18 cellular contexts compared by ENCODE assay signal in genomic region chr1:49298304-49298703, GRCh38.
A peak's percentile ranks its signal among the peaks of the same experiment; 100 is the strongest.
DNase-seq lines count a peak whose midpoint lies in the region; ATAC-seq and TF ChIP-seq lines count a peak whose summit lies in the region.
"Had no signal": no experiment of that assay in that cellular context is flagged by ENCODE, and none has a peak within 500 bp of the region (broad histone marks: within the 10 kb centered on the region; RNA-seq: fewer than 3 reads in every experiment).

No MANE protein-coding gene starts in this region.

- peaks cover 15% of the 10 kb centered on the region for H3K4me1 Mint-ChIP-seq in MCF 10A (ENCODE audit: insufficient read depth, unreplicated experiment)
- H3K4me1 Mint-ChIP-seq: CD4-positive, CD25-positive, alpha-beta regulatory T cell had no signal

- H3K4me3 ChIP-seq in mammary epithelial cell (replicated peaks in 1 of 3; ENCODE audit: insufficient read depth in 1 of 3, low read depth in 2 of 3, low read length in 3 of 3) (no peak overlapping the region), SK-N-MC (peak overlapping the region; percentile 54), right cardiac atrium (ENCODE audit: low read length) (no peak overlapping the region)
- H3K4me3 ChIP-seq: GM23248, left lung, thoracic aorta had no signal

- H3K27ac Mint-ChIP-seq in MCF 10A (ENCODE audit: low read depth, unreplicated experiment) = no peak overlapping the region
- H3K27ac Mint-ChIP-seq: activated CD8-positive, alpha-beta T cell treated with anti-CD3 and anti-CD28 coated beads, Interleukin-2, amount 10 ng/mL, durations not matched to agents 7 days and 5 days; CD4-positive, CD25-positive, alpha-beta regulatory T cell; dendritic cell treated with granulocyte-macrophage colony-stimulating factor and Interleukin-4, amounts not matched to agents 40 ng/mL and 50 ng/mL, for 4 days had no signal

- BruUV-seq in MCF 10A (replicated peaks; lab: Mats Ljungman, UMichigan) (no TSS peak), mammary epithelial cell (replicated peaks; lab: Mats Ljungman, UMichigan) (no TSS peak)

- peaks cover 5% of the 10 kb centered on the region for H3K36me3 Mint-ChIP-seq in MCF 10A (ENCODE audit: insufficient read depth, unreplicated experiment)
- H3K36me3 Mint-ChIP-seq: CD4-positive, CD25-positive, alpha-beta regulatory T cell had no signal

- TF ChIP-seq CTCF in MCF 10A (IDR thresholded peaks at IDR 0.05; ENCODE audit: unreplicated experiment) (no peak), mammary epithelial cell (conservative IDR thresholded peaks at IDR 0.05 in 1 of 2, IDR thresholded peaks at IDR 0.05 in 1 of 2; ENCODE audit: extremely low read depth in 1 of 2, insufficient read depth in 1 of 2, low read depth in 1 of 2, low read length in 2 of 2) (no peak), foreskin keratinocyte (conservative IDR thresholded peaks at IDR 0.05) (no peak)

- in situ Hi-C loops in mammary epithelial cell (cut with MboI; ENCODE audit: low sequenced_read_pairs in 2 of 2) = no loop called here

- no peak overlapping the region for H3K4me2 ChIP-seq in mammary epithelial cell (ENCODE audit: insufficient read depth, low read depth, low read length)

- H3K9me3 Mint-ChIP-seq in MCF 10A (ENCODE audit: unreplicated experiment) = no peaks in the 10 kb centered on the region

- H4K20me1 ChIP-seq in mammary epithelial cell (ENCODE audit: insufficient read depth, low read length) = no peaks in the 10 kb centered on the region

- dilution Hi-C loops in mammary epithelial cell (cut with HindIII; ENCODE audit: low sequenced_read_pairs) = no loop called here

- POLR2A ChIA-PET in MCF 10A (lab: Yijun Ruan, JAX) = no interaction called here

- CTCF ChIA-PET in MCF 10A (lab: Yijun Ruan, JAX) = no interaction called here
- CTCF ChIA-PET in mammary epithelial cell (lab: Charles Lee; ENCODE audit: low non-redundant PET) = no interaction called here

- H3K27ac ChIP-seq in mammary epithelial cell (ENCODE audit: insufficient read depth, low read depth, low read length) (no peak overlapping the region), SK-N-MC (peak overlapping the region; percentile 67; the same call in 1 of the 2 replicates), right cardiac atrium (ENCODE audit: low read length) (no peak overlapping the region), foreskin keratinocyte (no peak overlapping the region)
- H3K27ac ChIP-seq: GM23248, left lung, thoracic aorta had no signal

- H3K4me1 ChIP-seq in mammary epithelial cell (ENCODE audit: insufficient read depth, low read length) = no peaks in the 10 kb centered on the region
- no peaks in the 10 kb centered on the region for H3K4me1 ChIP-seq in right cardiac atrium (ENCODE audit: control insufficient read depth, insufficient read depth, low read length)
- no peaks in the 10 kb centered on the region for H3K4me1 ChIP-seq in foreskin keratinocyte
- H3K4me1 ChIP-seq: left lung had no signal

- H3K27me3 Mint-ChIP-seq in MCF 10A (ENCODE audit: insufficient read depth, unreplicated experiment) = no peaks in the 10 kb centered on the region
- H3K27me3 Mint-ChIP-seq: CD4-positive, CD25-positive, alpha-beta regulatory T cell; dendritic cell treated with granulocyte-macrophage colony-stimulating factor and Interleukin-4, amounts not matched to agents 40 ng/mL and 50 ng/mL, for 4 days had no signal

- H3K36me3 ChIP-seq in mammary epithelial cell (ENCODE audit: insufficient read depth, low read length) (no peaks in the 10 kb centered on the region), SK-N-MC (ENCODE audit: insufficient read depth, low read length) (no peaks in the 10 kb centered on the region)
- H3K36me3 ChIP-seq: left lung, thoracic aorta had no signal

- no peak overlapping the region for H3K4me3 Mint-ChIP-seq in MCF 10A (ENCODE audit: unreplicated experiment)
- H3K4me3 Mint-ChIP-seq: activated CD8-positive, alpha-beta T cell treated with anti-CD3 and anti-CD28 coated beads, Interleukin-2, amount 10 ng/mL, durations not matched to agents 7 days and 5 days; CD4-positive, CD25-positive, alpha-beta regulatory T cell; dendritic cell treated with granulocyte-macrophage colony-stimulating factor and Interleukin-4, amounts not matched to agents 40 ng/mL and 50 ng/mL, for 4 days had no signal

- H3K79me2 ChIP-seq in mammary epithelial cell (ENCODE audit: insufficient read depth, low read length) = no peaks in the 10 kb centered on the region

- intact Hi-C loops in MCF 10A (cut with micrococcal nuclease) = no loop called here
- intact Hi-C loops in mammary epithelial cell (cut with micrococcal nuclease) = no loop called here
- intact Hi-C loops in right cardiac atrium (cut with DNase I) = no loop called here

- H3K27me3 ChIP-seq in mammary epithelial cell (ENCODE audit: insufficient read depth, low read length) (no peaks in the 10 kb centered on the region), right cardiac atrium (ENCODE audit: control insufficient read depth, insufficient read depth) (no peaks in the 10 kb centered on the region), foreskin keratinocyte (no peaks in the 10 kb centered on the region)
- H3K27me3 ChIP-seq: left lung had no signal

- H2AFZ ChIP-seq in mammary epithelial cell (ENCODE audit: low read depth, low read length) = no peak overlapping the region
- H2AFZ ChIP-seq: GM23248 had no signal

- WGBS in mammary epithelial cell (ENCODE audit: low coverage, missing lambda C conversion rate) = 67% methylated on average over 2 of the region's 2 CpGs
- WGBS in right cardiac atrium = 39% methylated on average over 2 of the region's 2 CpGs

- DNase-seq in MCF 10A (ENCODE audit: unreplicated experiment) (peak; percentile 84), mammary epithelial cell (no peak), SK-N-MC (ENCODE audit: low read depth, low spot score) (peak; percentile 59), right cardiac atrium (peak; percentile 27 to 68 (median 42)), superior temporal gyrus (ENCODE audit: extremely low spot score) (peak; percentile 42), kidney glomerular epithelial cell (lab: John Stamatoyannopoulos, UW) (no peak), foreskin keratinocyte (no peak), SIG-M5 treated with dmso at 0.1 percent for 504 hours (lab: John Stamatoyannopoulos, UW; ENCODE audit: unreplicated experiment) (no peak)
- DNase-seq: activated CD8-positive, alpha-beta T cell treated with anti-CD3 and anti-CD28 coated beads, Interleukin-2, amount 10 ng/mL, durations not matched to agents 7 days and 5 days; CD4-positive, CD25-positive, alpha-beta regulatory T cell; GM23248; hippocampal formation; Karpas-422; NCI-H524 treated with DMSO at 0.1 percent for 48 hours had no signal

- no peak overlapping the region for H3K9ac ChIP-seq in mammary epithelial cell (ENCODE audit: insufficient read depth, low read length)
- H3K9ac ChIP-seq in SK-N-MC (ENCODE audit: insufficient read length) = no peak overlapping the region
- H3K9ac ChIP-seq: GM23248 had no signal

- peak in 1 of 2 donors; percentile 36 for ATAC-seq in right cardiac atrium
- no peak for ATAC-seq in foreskin keratinocyte
- ATAC-seq: activated CD8-positive, alpha-beta T cell treated with anti-CD3 and anti-CD28 coated beads, Interleukin-2, amount 10 ng/mL, durations not matched to agents 7 days and 5 days; left lung; Panc1 had no signal

- no peaks in the 10 kb centered on the region for H3K9me3 ChIP-seq in mammary epithelial cell (replicated peaks; ENCODE audit: insufficient read depth, low read length)
- H3K9me3 ChIP-seq in SK-N-MC (ENCODE audit: low read depth, low read length) = no peaks in the 10 kb centered on the region
- no peaks in the 10 kb centered on the region for H3K9me3 ChIP-seq in right cardiac atrium (ENCODE audit: control insufficient read depth, low read length)
- H3K9me3 ChIP-seq: thoracic aorta had no signal

Comparison
In these comparisons a context has a peak if more than half of its experiments do, and no peak if none do; other contexts are left out.
1. DNase-seq: peak in MCF 10A (single experiment), SK-N-MC (single experiment), right cardiac atrium (3 of 3) and superior temporal gyrus (single experiment); none in mammary epithelial cell (single experiment), kidney glomerular epithelial cell (single experiment), foreskin keratinocyte (0 of 2) and SIG-M5 treated with dmso at 0.1 percent for 504 hours (single experiment).